1 cellular context compared by ENCODE assay signal in genomic region chr21:38410451-38410850, GRCh38.
TF ChIP-seq lines count a peak whose summit lies in the region.

No MANE protein-coding gene starts in this region.

TF ChIP-seq in GM23338, 12 proteins besides CTCF, POLR2A, EP300 and RAD21 (continued from another document):
- TF ChIP-seq, protein P1, sequence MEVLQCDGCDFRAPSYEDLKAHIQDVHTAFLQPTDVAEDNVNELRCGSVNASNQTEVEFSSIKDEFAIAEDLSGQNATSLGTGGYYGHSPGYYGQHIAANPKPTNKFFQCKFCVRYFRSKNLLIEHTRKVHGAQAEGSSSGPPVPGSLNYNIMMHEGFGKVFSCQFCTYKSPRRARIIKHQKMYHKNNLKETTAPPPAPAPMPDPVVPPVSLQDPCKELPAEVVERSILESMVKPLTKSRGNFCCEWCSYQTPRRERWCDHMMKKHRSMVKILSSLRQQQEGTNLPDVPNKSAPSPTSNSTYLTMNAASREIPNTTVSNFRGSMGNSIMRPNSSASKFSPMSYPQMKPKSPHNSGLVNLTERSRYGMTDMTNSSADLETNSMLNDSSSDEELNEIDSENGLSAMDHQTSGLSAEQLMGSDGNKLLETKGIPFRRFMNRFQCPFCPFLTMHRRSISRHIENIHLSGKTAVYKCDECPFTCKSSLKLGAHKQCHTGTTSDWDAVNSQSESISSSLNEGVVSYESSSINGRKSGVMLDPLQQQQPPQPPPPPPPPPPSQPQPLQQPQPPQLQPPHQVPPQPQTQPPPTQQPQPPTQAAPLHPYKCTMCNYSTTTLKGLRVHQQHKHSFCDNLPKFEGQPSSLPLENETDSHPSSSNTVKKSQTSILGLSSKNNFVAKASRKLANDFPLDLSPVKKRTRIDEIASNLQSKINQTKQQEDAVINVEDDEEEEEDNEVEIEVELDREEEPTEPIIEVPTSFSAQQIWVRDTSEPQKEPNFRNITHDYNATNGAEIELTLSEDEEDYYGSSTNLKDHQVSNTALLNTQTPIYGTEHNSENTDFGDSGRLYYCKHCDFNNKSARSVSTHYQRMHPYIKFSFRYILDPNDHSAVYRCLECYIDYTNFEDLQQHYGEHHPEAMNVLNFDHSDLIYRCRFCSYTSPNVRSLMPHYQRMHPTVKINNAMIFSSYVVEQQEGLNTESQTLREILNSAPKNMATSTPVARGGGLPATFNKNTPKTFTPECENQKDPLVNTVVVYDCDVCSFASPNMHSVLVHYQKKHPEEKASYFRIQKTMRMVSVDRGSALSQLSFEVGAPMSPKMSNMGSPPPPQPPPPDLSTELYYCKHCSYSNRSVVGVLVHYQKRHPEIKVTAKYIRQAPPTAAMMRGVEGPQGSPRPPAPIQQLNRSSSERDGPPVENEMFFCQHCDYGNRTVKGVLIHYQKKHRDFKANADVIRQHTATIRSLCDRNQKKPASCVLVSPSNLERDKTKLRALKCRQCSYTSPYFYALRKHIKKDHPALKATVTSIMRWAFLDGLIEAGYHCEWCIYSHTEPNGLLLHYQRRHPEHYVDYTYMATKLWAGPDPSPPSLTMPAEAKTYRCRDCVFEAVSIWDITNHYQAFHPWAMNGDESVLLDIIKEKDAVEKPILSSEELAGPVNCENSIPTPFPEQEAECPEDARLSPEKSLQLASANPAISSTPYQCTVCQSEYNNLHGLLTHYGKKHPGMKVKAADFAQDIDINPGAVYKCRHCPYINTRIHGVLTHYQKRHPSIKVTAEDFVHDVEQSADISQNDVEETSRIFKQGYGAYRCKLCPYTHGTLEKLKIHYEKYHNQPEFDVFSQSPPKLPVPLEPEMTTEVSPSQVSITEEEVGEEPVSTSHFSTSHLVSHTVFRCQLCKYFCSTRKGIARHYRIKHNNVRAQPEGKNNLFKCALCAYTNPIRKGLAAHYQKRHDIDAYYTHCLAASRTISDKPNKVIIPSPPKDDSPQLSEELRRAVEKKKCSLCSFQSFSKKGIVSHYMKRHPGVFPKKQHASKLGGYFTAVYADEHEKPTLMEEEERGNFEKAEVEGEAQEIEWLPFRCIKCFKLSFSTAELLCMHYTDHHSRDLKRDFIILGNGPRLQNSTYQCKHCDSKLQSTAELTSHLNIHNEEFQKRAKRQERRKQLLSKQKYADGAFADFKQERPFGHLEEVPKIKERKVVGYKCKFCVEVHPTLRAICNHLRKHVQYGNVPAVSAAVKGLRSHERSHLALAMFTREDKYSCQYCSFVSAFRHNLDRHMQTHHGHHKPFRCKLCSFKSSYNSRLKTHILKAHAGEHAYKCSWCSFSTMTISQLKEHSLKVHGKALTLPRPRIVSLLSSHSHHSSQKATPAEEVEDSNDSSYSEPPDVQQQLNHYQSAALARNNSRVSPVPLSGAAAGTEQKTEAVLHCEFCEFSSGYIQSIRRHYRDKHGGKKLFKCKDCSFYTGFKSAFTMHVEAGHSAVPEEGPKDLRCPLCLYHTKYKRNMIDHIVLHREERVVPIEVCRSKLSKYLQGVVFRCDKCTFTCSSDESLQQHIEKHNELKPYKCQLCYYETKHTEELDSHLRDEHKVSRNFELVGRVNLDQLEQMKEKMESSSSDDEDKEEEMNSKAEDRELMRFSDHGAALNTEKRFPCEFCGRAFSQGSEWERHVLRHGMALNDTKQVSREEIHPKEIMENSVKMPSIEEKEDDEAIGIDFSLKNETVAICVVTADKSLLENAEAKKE (CRISPR knock-in tag; IDR thresholded peaks at IDR 0.05): no peak
- no peak for TF ChIP-seq ETS1 (IDR thresholded peaks at IDR 0.05)
- no peak for TF ChIP-seq EZH2phosphoT487 (IDR thresholded peaks at IDR 0.05; ENCODE audit: unreplicated experiment)
